Comparison of ENCODE assay signal across 17 cellular contexts in the genomic region with DNA sequence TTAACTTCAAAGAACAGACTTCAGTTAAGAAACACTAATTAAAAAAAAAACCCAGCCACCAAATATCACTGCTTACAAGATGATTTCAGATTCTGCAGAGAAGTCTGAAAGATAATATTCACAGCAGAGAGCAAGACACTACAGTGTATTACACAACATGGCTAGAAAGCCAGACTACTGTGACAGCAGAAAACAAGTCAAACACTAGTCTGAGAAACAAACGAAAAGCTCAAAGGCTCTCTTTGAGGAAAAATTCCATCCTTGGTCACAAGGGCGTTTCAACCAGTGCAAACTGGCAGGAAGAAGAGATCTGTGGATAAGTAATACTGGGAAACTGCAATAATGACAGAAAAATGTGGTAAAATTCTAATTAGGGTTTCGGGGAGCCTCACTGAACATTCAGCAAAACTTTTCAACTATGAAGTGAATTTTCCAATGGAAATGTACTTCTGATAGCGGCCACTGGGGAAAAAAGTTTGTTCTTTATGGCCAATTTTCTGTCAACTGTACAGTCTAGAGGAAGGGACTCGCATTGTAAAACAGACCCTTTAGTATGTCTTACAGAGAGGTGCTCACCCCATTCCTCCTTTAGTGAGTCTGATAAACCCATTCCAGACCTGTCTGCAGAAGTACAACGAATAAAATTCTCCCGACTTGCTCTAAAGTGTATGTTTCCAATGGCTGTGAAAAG. TPM values are rescaled to one million over a fixed set of nuclear protein-coding genes. Genes with fewer than 3 reads are reported as not detected.
DNase-seq lines count a peak whose midpoint lies in the region; ATAC-seq and TF ChIP-seq lines count a peak whose summit lies in the region.
"Had no signal": no experiment of that assay in that cellular context is flagged by ENCODE, and none has a peak within 500 bp of the region (broad histone marks: within the 10 kb centered on the region; RNA-seq: fewer than 3 reads in every experiment).

No MANE protein-coding gene starts in this region.

- H3K9me3 ChIP-seq in PC-3 (ENCODE audit: low read length), result no peaks in the 10 kb centered on the region

- CTCF ChIA-PET in PC-3 (lab: Charles Lee), result no interaction called here

- H3K4me3 ChIP-seq in PC-3 (ENCODE audit: low read length), result no peak overlapping the region

- POLR2A ChIA-PET in PC-3 (lab: Charles Lee; ENCODE audit: unreplicated experiment), result no interaction called here

- no TSS peak for BruUV-seq in PC-3 (replicated peaks; lab: Mats Ljungman, UMichigan)

- H3K9me2 ChIP-seq in PC-3 (replicated peaks; ENCODE audit: low read length), result no peaks in the 10 kb centered on the region

- H3K27ac Mint-ChIP-seq in CD14-positive monocyte, result no peak overlapping the region
- peak overlapping the region; percentile 35 for H3K27ac Mint-ChIP-seq in neural crest cell (ENCODE audit: unreplicated experiment)
- H3K27ac Mint-ChIP-seq: stimulated activated effector memory CD8-positive, alpha-beta T cell treated with anti-CD3 and anti-CD28 coated beads, Interleukin-12 subunit alpha, Interleukin-12 subunit beta, amount 100 ng/mL, for 72 hours had no signal

- peak; percentile 18 for TF ChIP-seq CTCF in CD14-positive monocyte (IDR thresholded peaks at IDR 0.05)
- TF ChIP-seq CTCF in PC-3 (conservative IDR thresholded peaks at IDR 0.05; ENCODE audit: low read depth, low read length), result peak; percentile 44
- TF ChIP-seq CTCF in neural crest cell (conservative IDR thresholded peaks at IDR 0.05), result peak; percentile 54

- H3K27me3 Mint-ChIP-seq in CD14-positive monocyte (ENCODE audit: low read depth in 3 of 3) (no peaks in the 10 kb centered on the region), neural crest cell (ENCODE audit: low read depth) (peaks cover 15% of the 10 kb centered on the region)

- H3K4me3 Mint-ChIP-seq in CD14-positive monocyte (no peak overlapping the region), neural crest cell (no peak overlapping the region)
- H3K4me3 Mint-ChIP-seq: stimulated activated effector memory CD8-positive, alpha-beta T cell treated with anti-CD3 and anti-CD28 coated beads, Interleukin-12 subunit alpha, Interleukin-12 subunit beta, amount 100 ng/mL, for 72 hours had no signal

- H3K4me1 ChIP-seq in PC-3 (ENCODE audit: insufficient read depth, low read length), result no peaks in the 10 kb centered on the region

- ATAC-seq in PC-3, result no peak
- no peak for ATAC-seq in HG02798 (IDR thresholded peaks at IDR 0.05; ENCODE audit: poor library complexity, unreplicated experiment)
- ATAC-seq: left colon; stimulated activated effector memory CD8-positive, alpha-beta T cell treated with anti-CD3 and anti-CD28 coated beads, Interleukin-12 subunit alpha, Interleukin-12 subunit beta, amount 100 ng/mL, for 72 hours had no signal

- H2AFZ ChIP-seq in PC-3 (ENCODE audit: low read length), result no peak overlapping the region

- H3K79me2 ChIP-seq in PC-3 (ENCODE audit: low read length), result no peaks in the 10 kb centered on the region

- no peaks in the 10 kb centered on the region for H3K27me3 ChIP-seq in PC-3 (ENCODE audit: low read length)

- no peak for DNase-seq in CD14-positive monocyte (ENCODE audit: low spot score)
- no peak for DNase-seq in PC-3
- DNase-seq in fibroblast of peridontal ligament (ENCODE audit: extremely low read depth), result peak; percentile 13
- DNase-seq in neural crest cell (ENCODE audit: low read depth, low spot score), result no peak
- no peak for DNase-seq in effector CD4-positive, alpha-beta T cell
- DNase-seq in KBM-7, result no peak
- no peak for DNase-seq in NCI-H1105 (lab: John Stamatoyannopoulos, UW)
- DNase-seq: cerebellar nuclear complex; left colon; NCI-H345; occipital lobe; SHP77; stimulated activated CD4-positive, alpha-beta T cell treated with anti-CD3 and anti-CD28 coated beads, Interleukin-1b, Interleukin-23, amount 100 ng/mL, for 48 hours; WERI-Rb-1 had no signal

- in situ Hi-C loops in KBM-7 (cut with MboI; ENCODE audit: low pct_unique_long_range_greater_than_20kb, low sequenced_read_pairs), result no loop called here

- H3K9me3 Mint-ChIP-seq in CD14-positive monocyte (no peaks in the 10 kb centered on the region), neural crest cell (no peaks in the 10 kb centered on the region)
- H3K9me3 Mint-ChIP-seq: stimulated activated effector memory CD8-positive, alpha-beta T cell treated with anti-CD3 and anti-CD28 coated beads, Interleukin-12 subunit alpha, Interleukin-12 subunit beta, amount 100 ng/mL, for 72 hours had no signal

- intact Hi-C loops in CD14-positive monocyte (cut with micrococcal nuclease) (no loop called here), PC-3 (cut with micrococcal nuclease) (no loop called here)

- no peaks in the 10 kb centered on the region; the same call in 1 of the 2 replicates for H3K36me3 ChIP-seq in PC-3 (ENCODE audit: low read depth, low read length)

- H3K4me1 Mint-ChIP-seq in CD14-positive monocyte (peaks cover 2% of the 10 kb centered on the region), neural crest cell (peaks cover 41% of the 10 kb centered on the region)

- H3K27ac ChIP-seq in PC-3 (ENCODE audit: low read length), result no peak overlapping the region
- H3K27ac ChIP-seq: C4-2B, WERI-Rb-1 had no signal

- H3K36me3 Mint-ChIP-seq in CD14-positive monocyte (peaks cover 58 to 78% of the 10 kb centered on the region in 2 donors), neural crest cell (ENCODE audit: low read depth) (no peaks in the 10 kb centered on the region)

- H3F3A ChIP-seq in PC-3 (ENCODE audit: low read length, unreplicated experiment), result no peaks in the 10 kb centered on the region

- H3K9ac ChIP-seq in PC-3 (ENCODE audit: low read length), result no peak overlapping the region

- no peak overlapping the region for H3K4me2 ChIP-seq in PC-3 (ENCODE audit: low read length)

- no peaks in the 10 kb centered on the region for H4K20me1 ChIP-seq in PC-3 (ENCODE audit: low read length)

RNA-seq across cellular contexts. Expression of a gene that starts 50.4 kb away (rescaled TPM):
- polyA plus RNA-seq in CD14-positive monocyte, result 10 to 100 TPM; 18.2 to 25.1 TPM
- 14.5 and 19.6 TPM in 2 replicates for total RNA-seq in PC-3 (2014; rRNA removed)
- total RNA-seq in neural crest cell, result 5.6 and 5.9 TPM in 2 replicates
